Comparison of ENCODE assay signal across 2 cellular contexts in the genomic region with DNA sequence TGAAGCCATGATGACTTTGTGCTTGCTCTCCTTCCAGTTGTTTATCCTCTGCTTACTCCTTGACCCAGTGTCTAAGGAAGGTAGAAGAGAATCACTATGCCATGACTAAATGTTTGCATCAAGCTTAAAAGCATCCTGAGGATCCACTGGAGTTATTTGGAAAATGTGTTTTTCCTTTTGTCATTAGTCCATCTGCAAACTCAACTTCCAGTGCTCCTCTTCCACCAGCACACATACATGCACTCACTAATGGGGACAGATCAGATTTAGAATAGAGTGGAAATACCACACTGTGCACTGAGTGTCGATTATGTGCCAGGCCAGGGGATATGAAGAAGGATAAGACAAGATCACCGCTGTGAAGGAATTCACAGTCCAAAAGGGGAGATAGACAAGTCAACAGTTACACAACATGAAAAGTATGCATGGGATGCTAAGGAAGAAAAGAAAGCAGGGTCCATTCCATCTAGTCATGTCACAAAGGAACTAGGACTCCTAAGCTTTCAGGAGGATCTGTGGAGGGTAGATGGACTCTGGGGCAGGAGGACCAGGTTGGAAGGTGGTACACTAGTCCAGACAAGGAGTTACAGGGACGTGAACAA.
TF ChIP-seq lines count a peak whose summit lies in the region.

No MANE protein-coding gene starts in this region.

TF ChIP-seq in SK-N-SH, 30 proteins besides CTCF, POLR2A, EP300 and RAD21 (continued from another document):
- TF ChIP-seq, protein P1, sequence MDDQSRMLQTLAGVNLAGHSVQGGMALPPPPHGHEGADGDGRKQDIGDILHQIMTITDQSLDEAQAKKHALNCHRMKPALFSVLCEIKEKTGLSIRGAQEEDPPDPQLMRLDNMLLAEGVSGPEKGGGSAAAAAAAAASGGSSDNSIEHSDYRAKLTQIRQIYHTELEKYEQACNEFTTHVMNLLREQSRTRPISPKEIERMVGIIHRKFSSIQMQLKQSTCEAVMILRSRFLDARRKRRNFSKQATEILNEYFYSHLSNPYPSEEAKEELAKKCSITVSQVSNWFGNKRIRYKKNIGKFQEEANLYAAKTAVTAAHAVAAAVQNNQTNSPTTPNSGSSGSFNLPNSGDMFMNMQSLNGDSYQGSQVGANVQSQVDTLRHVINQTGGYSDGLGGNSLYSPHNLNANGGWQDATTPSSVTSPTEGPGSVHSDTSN (IDR thresholded peaks at IDR 0.05): peak; percentile 45; the same call in 1 of the 2 replicates
- TF ChIP-seq MXI1 (IDR thresholded peaks at IDR 0.05; ENCODE audit: low read depth, low read length) (no peak), FOSL2 (IDR thresholded peaks at IDR 0.05; ENCODE audit: borderline replicate concordance, low read depth) (peak; percentile 3; the same call in 1 of the 2 replicates), SIN3A (IDR thresholded peaks at IDR 0.05; ENCODE audit: borderline replicate concordance, low read depth, low read length) (no peak), TAF1 (IDR thresholded peaks at IDR 0.05; ENCODE audit: borderline replicate concordance, low read depth, low read length) (no peak), FOXM1 (IDR thresholded peaks at IDR 0.05; ENCODE audit: low read depth) (no peak)
- TF ChIP-seq, protein P2, sequence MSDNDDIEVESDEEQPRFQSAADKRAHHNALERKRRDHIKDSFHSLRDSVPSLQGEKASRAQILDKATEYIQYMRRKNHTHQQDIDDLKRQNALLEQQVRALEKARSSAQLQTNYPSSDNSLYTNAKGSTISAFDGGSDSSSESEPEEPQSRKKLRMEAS (IDR thresholded peaks at IDR 0.05; ENCODE audit: low read depth): no peak

TF ChIP-seq in SK-N-SH treated with all-trans-retinoic acid at 6 μM for 48 hours, 23 proteins besides CTCF, POLR2A, EP300 and RAD21 (continued from another document):
- TF ChIP-seq, protein P3, sequence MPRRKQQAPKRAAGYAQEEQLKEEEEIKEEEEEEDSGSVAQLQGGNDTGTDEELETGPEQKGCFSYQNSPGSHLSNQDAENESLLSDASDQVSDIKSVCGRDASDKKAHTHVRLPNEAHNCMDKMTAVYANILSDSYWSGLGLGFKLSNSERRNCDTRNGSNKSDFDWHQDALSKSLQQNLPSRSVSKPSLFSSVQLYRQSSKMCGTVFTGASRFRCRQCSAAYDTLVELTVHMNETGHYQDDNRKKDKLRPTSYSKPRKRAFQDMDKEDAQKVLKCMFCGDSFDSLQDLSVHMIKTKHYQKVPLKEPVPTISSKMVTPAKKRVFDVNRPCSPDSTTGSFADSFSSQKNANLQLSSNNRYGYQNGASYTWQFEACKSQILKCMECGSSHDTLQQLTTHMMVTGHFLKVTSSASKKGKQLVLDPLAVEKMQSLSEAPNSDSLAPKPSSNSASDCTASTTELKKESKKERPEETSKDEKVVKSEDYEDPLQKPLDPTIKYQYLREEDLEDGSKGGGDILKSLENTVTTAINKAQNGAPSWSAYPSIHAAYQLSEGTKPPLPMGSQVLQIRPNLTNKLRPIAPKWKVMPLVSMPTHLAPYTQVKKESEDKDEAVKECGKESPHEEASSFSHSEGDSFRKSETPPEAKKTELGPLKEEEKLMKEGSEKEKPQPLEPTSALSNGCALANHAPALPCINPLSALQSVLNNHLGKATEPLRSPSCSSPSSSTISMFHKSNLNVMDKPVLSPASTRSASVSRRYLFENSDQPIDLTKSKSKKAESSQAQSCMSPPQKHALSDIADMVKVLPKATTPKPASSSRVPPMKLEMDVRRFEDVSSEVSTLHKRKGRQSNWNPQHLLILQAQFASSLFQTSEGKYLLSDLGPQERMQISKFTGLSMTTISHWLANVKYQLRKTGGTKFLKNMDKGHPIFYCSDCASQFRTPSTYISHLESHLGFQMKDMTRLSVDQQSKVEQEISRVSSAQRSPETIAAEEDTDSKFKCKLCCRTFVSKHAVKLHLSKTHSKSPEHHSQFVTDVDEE (CRISPR knock-in tag; IDR thresholded peaks at IDR 0.05): no peak
- TF ChIP-seq OSR1 (CRISPR knock-in tag; IDR thresholded peaks at IDR 0.05) (no peak), ZFP3 (CRISPR knock-in tag; IDR thresholded peaks at IDR 0.05) (no peak), ZNF8 (CRISPR knock-in tag; IDR thresholded peaks at IDR 0.05) (no peak), ZNF70 (CRISPR knock-in tag; IDR thresholded peaks at IDR 0.05) (no peak), ZC3H10 (CRISPR knock-in tag; IDR thresholded peaks at IDR 0.05) (no peak), BACH2 (CRISPR knock-in tag; IDR thresholded peaks at IDR 0.05; ENCODE audit: borderline replicate concordance) (no peak)
- TF ChIP-seq, protein P4, sequence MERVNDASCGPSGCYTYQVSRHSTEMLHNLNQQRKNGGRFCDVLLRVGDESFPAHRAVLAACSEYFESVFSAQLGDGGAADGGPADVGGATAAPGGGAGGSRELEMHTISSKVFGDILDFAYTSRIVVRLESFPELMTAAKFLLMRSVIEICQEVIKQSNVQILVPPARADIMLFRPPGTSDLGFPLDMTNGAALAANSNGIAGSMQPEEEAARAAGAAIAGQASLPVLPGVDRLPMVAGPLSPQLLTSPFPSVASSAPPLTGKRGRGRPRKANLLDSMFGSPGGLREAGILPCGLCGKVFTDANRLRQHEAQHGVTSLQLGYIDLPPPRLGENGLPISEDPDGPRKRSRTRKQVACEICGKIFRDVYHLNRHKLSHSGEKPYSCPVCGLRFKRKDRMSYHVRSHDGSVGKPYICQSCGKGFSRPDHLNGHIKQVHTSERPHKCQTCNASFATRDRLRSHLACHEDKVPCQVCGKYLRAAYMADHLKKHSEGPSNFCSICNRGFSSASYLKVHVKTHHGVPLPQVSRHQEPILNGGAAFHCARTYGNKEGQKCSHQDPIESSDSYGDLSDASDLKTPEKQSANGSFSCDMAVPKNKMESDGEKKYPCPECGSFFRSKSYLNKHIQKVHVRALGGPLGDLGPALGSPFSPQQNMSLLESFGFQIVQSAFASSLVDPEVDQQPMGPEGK (CRISPR knock-in tag; IDR thresholded peaks at IDR 0.05; ENCODE audit: borderline replicate concordance): no peak
